ENCODE assay signal across 2 cellular contexts in the genomic region with DNA sequence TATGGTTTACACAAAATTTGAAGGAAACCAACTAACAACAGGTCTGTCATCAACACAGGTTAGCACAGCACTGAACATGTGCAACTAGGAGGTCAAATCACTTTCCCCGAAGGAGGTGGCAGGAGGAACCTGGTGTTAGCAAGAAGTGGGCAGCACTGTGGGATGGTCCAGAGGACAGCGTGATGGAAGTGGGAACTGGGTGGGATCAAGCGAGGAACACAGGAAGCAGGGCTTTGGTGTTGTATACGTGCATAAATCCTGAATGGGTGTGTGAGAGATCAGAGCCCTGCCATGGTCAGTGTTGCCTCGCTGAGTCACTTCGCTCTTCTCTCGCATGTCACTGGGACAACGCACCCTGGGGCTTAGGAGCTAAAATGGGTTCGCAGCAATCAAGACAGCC.
TF ChIP-seq lines count a peak whose summit lies in the region.

No MANE protein-coding gene starts in this region.

TF ChIP-seq in GM23338, 12 proteins besides CTCF, POLR2A, EP300 and RAD21 (continued from another document):
- TF ChIP-seq, protein P1, sequence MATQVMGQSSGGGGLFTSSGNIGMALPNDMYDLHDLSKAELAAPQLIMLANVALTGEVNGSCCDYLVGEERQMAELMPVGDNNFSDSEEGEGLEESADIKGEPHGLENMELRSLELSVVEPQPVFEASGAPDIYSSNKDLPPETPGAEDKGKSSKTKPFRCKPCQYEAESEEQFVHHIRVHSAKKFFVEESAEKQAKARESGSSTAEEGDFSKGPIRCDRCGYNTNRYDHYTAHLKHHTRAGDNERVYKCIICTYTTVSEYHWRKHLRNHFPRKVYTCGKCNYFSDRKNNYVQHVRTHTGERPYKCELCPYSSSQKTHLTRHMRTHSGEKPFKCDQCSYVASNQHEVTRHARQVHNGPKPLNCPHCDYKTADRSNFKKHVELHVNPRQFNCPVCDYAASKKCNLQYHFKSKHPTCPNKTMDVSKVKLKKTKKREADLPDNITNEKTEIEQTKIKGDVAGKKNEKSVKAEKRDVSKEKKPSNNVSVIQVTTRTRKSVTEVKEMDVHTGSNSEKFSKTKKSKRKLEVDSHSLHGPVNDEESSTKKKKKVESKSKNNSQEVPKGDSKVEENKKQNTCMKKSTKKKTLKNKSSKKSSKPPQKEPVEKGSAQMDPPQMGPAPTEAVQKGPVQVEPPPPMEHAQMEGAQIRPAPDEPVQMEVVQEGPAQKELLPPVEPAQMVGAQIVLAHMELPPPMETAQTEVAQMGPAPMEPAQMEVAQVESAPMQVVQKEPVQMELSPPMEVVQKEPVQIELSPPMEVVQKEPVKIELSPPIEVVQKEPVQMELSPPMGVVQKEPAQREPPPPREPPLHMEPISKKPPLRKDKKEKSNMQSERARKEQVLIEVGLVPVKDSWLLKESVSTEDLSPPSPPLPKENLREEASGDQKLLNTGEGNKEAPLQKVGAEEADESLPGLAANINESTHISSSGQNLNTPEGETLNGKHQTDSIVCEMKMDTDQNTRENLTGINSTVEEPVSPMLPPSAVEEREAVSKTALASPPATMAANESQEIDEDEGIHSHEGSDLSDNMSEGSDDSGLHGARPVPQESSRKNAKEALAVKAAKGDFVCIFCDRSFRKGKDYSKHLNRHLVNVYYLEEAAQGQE (IDR thresholded peaks at IDR 0.05; ENCODE audit: unreplicated experiment), result no peak
- TF ChIP-seq, protein P2, sequence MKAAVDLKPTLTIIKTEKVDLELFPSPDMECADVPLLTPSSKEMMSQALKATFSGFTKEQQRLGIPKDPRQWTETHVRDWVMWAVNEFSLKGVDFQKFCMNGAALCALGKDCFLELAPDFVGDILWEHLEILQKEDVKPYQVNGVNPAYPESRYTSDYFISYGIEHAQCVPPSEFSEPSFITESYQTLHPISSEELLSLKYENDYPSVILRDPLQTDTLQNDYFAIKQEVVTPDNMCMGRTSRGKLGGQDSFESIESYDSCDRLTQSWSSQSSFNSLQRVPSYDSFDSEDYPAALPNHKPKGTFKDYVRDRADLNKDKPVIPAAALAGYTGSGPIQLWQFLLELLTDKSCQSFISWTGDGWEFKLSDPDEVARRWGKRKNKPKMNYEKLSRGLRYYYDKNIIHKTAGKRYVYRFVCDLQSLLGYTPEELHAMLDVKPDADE (IDR thresholded peaks at IDR 0.05), result no peak
- TF ChIP-seq EZH2 (IDR thresholded peaks at IDR 0.05; ENCODE audit: low read depth, unreplicated experiment), result no peak
- no peak for TF ChIP-seq ZNF114 (CRISPR knock-in tag; IDR thresholded peaks at IDR 0.05)
- TF ChIP-seq POLR2AphosphoS5 (IDR thresholded peaks at IDR 0.05; ENCODE audit: low read depth), result no peak
- TF ChIP-seq, protein P3, sequence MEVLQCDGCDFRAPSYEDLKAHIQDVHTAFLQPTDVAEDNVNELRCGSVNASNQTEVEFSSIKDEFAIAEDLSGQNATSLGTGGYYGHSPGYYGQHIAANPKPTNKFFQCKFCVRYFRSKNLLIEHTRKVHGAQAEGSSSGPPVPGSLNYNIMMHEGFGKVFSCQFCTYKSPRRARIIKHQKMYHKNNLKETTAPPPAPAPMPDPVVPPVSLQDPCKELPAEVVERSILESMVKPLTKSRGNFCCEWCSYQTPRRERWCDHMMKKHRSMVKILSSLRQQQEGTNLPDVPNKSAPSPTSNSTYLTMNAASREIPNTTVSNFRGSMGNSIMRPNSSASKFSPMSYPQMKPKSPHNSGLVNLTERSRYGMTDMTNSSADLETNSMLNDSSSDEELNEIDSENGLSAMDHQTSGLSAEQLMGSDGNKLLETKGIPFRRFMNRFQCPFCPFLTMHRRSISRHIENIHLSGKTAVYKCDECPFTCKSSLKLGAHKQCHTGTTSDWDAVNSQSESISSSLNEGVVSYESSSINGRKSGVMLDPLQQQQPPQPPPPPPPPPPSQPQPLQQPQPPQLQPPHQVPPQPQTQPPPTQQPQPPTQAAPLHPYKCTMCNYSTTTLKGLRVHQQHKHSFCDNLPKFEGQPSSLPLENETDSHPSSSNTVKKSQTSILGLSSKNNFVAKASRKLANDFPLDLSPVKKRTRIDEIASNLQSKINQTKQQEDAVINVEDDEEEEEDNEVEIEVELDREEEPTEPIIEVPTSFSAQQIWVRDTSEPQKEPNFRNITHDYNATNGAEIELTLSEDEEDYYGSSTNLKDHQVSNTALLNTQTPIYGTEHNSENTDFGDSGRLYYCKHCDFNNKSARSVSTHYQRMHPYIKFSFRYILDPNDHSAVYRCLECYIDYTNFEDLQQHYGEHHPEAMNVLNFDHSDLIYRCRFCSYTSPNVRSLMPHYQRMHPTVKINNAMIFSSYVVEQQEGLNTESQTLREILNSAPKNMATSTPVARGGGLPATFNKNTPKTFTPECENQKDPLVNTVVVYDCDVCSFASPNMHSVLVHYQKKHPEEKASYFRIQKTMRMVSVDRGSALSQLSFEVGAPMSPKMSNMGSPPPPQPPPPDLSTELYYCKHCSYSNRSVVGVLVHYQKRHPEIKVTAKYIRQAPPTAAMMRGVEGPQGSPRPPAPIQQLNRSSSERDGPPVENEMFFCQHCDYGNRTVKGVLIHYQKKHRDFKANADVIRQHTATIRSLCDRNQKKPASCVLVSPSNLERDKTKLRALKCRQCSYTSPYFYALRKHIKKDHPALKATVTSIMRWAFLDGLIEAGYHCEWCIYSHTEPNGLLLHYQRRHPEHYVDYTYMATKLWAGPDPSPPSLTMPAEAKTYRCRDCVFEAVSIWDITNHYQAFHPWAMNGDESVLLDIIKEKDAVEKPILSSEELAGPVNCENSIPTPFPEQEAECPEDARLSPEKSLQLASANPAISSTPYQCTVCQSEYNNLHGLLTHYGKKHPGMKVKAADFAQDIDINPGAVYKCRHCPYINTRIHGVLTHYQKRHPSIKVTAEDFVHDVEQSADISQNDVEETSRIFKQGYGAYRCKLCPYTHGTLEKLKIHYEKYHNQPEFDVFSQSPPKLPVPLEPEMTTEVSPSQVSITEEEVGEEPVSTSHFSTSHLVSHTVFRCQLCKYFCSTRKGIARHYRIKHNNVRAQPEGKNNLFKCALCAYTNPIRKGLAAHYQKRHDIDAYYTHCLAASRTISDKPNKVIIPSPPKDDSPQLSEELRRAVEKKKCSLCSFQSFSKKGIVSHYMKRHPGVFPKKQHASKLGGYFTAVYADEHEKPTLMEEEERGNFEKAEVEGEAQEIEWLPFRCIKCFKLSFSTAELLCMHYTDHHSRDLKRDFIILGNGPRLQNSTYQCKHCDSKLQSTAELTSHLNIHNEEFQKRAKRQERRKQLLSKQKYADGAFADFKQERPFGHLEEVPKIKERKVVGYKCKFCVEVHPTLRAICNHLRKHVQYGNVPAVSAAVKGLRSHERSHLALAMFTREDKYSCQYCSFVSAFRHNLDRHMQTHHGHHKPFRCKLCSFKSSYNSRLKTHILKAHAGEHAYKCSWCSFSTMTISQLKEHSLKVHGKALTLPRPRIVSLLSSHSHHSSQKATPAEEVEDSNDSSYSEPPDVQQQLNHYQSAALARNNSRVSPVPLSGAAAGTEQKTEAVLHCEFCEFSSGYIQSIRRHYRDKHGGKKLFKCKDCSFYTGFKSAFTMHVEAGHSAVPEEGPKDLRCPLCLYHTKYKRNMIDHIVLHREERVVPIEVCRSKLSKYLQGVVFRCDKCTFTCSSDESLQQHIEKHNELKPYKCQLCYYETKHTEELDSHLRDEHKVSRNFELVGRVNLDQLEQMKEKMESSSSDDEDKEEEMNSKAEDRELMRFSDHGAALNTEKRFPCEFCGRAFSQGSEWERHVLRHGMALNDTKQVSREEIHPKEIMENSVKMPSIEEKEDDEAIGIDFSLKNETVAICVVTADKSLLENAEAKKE (CRISPR knock-in tag; IDR thresholded peaks at IDR 0.05), result no peak

TF ChIP-seq in K562, 482 proteins besides CTCF, POLR2A, EP300 and RAD21 (continued from another document):
- TF ChIP-seq, protein P4, sequence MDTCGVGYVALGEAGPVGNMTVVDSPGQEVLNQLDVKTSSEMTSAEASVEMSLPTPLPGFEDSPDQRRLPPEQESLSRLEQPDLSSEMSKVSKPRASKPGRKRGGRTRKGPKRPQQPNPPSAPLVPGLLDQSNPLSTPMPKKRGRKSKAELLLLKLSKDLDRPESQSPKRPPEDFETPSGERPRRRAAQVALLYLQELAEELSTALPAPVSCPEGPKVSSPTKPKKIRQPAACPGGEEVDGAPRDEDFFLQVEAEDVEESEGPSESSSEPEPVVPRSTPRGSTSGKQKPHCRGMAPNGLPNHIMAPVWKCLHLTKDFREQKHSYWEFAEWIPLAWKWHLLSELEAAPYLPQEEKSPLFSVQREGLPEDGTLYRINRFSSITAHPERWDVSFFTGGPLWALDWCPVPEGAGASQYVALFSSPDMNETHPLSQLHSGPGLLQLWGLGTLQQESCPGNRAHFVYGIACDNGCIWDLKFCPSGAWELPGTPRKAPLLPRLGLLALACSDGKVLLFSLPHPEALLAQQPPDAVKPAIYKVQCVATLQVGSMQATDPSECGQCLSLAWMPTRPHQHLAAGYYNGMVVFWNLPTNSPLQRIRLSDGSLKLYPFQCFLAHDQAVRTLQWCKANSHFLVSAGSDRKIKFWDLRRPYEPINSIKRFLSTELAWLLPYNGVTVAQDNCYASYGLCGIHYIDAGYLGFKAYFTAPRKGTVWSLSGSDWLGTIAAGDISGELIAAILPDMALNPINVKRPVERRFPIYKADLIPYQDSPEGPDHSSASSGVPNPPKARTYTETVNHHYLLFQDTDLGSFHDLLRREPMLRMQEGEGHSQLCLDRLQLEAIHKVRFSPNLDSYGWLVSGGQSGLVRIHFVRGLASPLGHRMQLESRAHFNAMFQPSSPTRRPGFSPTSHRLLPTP (IDR thresholded peaks at IDR 0.05; ENCODE audit: borderline replicate concordance, extremely low read depth, insufficient read length), result no peak
- TF ChIP-seq SMAD4 (CRISPR knock-in tag; conservative IDR thresholded peaks at IDR 0.05), result no peak
- no peak for TF ChIP-seq LCOR (CRISPR knock-in tag; IDR thresholded peaks at IDR 0.05)
- no peak for TF ChIP-seq EGR1 (conservative IDR thresholded peaks at IDR 0.05)
- no peak for TF ChIP-seq FOXM1 (IDR thresholded peaks at IDR 0.05; ENCODE audit: low read depth)
- no peak for TF ChIP-seq FOXM1 (CRISPR knock-in tag; IDR thresholded peaks at IDR 0.05; ENCODE audit: low read depth)
